In the genomic region with DNA sequence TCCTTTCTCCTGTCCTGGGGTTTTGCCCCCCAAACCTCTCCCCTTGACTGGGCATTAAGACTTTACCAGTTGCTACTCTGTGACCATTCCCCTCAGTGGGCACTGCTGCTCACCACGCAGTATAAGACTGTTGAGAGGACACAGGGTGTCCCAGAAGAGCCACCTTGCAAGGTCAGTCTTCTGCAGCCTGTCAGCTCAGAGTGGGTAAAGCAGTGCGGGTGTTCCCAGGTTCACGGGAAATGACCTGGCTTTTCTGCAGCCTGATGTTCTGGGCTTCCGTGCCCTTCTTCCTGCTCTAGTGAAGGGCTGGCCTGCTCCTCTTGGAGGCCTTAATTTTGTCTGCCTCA, we compare ENCODE assay signal across 20 cellular contexts.
DNase-seq lines count a peak whose midpoint lies in the region; ATAC-seq and TF ChIP-seq lines count a peak whose summit lies in the region.
"Had no signal": no experiment of that assay in that cellular context is flagged by ENCODE, and none has a peak within 500 bp of the region (broad histone marks: within the 10 kb centered on the region; RNA-seq: fewer than 3 reads in every experiment).

No MANE protein-coding gene starts in this region.

- H3K4me1 Mint-ChIP-seq in memory B cell = peaks cover 15% of the 10 kb centered on the region
- H3K4me1 Mint-ChIP-seq: activated naive CD8-positive, alpha-beta T cell treated with anti-CD3 and anti-CD28 coated beads, Interleukin-2, amount 50 U/mL, for 24 hours; GM23338 had no signal

- no peak for TF ChIP-seq CTCF in brain microvascular endothelial cell (IDR thresholded peaks at IDR 0.05; ENCODE audit: low read depth, low read length, missing control alignments)

- in situ Hi-C loops in brain microvascular endothelial cell (cut with HindIII; ENCODE audit: low pct_ligation_motif_present, low sequenced_read_pairs) = no loop called here

- DNase-seq in memory B cell (ENCODE audit: low spot score in 2 of 2) (no peak), brain microvascular endothelial cell (no peak), GF-D8 (lab: John Stamatoyannopoulos, UW) (no peak), middle frontal gyrus (ENCODE audit: extremely low spot score, low spot score) (no peak)
- DNase-seq in stimulated activated naive CD4-positive, alpha-beta T cell (lab: John Stamatoyannopoulos, UW) = no peak
- DNase-seq: activated naive CD8-positive, alpha-beta T cell treated with anti-CD3 and anti-CD28 coated beads, Interleukin-2, amount 50 U/mL, for 24 hours; DMS 273 treated with DMSO at 0.1 percent for 48 hours; islet precursor cell; MG63; NCI-H2081 treated with DMSO at 0.1 percent for 48 hours; NCI-H526; PC-3 had no signal

- ATAC-seq in GM19035 (IDR thresholded peaks at IDR 0.05; ENCODE audit: unreplicated experiment) (peak; percentile 36), GM21786 (IDR thresholded peaks at IDR 0.05; ENCODE audit: unreplicated experiment) (peak; percentile 31), HG03135 (IDR thresholded peaks at IDR 0.05; ENCODE audit: unreplicated experiment) (peak; percentile 34), memory B cell (ENCODE audit: low read depth) (peak; percentile 14)
- ATAC-seq: activated naive CD8-positive, alpha-beta T cell treated with anti-CD3 and anti-CD28 coated beads, Interleukin-2, amount 50 U/mL, for 24 hours; GM23338; PC-3; SK-N-SH treated with all-trans-retinoic acid at 6 μM for 48 hours had no signal

- H3K36me3 Mint-ChIP-seq in memory B cell = no peaks in the 10 kb centered on the region

- H3K27ac Mint-ChIP-seq in memory B cell = no peak overlapping the region
- H3K27ac Mint-ChIP-seq: activated naive CD8-positive, alpha-beta T cell treated with anti-CD3 and anti-CD28 coated beads, Interleukin-2, amount 50 U/mL, for 24 hours; GM23338 had no signal

- H3K4me3 Mint-ChIP-seq in memory B cell = no peak overlapping the region
- H3K4me3 Mint-ChIP-seq: activated naive CD8-positive, alpha-beta T cell treated with anti-CD3 and anti-CD28 coated beads, Interleukin-2, amount 50 U/mL, for 24 hours; GM23338 had no signal

- peaks cover 4% of the 10 kb centered on the region for H3K27me3 Mint-ChIP-seq in memory B cell

- no peaks in the 10 kb centered on the region for H3K9me3 Mint-ChIP-seq in memory B cell
- H3K9me3 Mint-ChIP-seq: activated naive CD8-positive, alpha-beta T cell treated with anti-CD3 and anti-CD28 coated beads, Interleukin-2, amount 50 U/mL, for 24 hours; GM23338 had no signal

- no peaks in the 10 kb centered on the region for H3K27me3 ChIP-seq in brain microvascular endothelial cell (replicated peaks)
- H3K27me3 ChIP-seq: MG63, neutrophil, right atrium auricular region had no signal

- H3K36me3 ChIP-seq in brain microvascular endothelial cell (replicated peaks) = no peaks in the 10 kb centered on the region
- H3K36me3 ChIP-seq: MG63, neutrophil, right atrium auricular region, suprapubic skin had no signal

- no peak overlapping the region for H3K4me3 ChIP-seq in brain microvascular endothelial cell (ENCODE audit: low read depth, low read length)
- H3K4me3 ChIP-seq: GM23338, MG63, right atrium auricular region, suprapubic skin had no signal

- H3K27ac ChIP-seq in brain microvascular endothelial cell = no peak overlapping the region
- H3K27ac ChIP-seq: neutrophil, right atrium auricular region, suprapubic skin had no signal
